In the genomic region with DNA sequence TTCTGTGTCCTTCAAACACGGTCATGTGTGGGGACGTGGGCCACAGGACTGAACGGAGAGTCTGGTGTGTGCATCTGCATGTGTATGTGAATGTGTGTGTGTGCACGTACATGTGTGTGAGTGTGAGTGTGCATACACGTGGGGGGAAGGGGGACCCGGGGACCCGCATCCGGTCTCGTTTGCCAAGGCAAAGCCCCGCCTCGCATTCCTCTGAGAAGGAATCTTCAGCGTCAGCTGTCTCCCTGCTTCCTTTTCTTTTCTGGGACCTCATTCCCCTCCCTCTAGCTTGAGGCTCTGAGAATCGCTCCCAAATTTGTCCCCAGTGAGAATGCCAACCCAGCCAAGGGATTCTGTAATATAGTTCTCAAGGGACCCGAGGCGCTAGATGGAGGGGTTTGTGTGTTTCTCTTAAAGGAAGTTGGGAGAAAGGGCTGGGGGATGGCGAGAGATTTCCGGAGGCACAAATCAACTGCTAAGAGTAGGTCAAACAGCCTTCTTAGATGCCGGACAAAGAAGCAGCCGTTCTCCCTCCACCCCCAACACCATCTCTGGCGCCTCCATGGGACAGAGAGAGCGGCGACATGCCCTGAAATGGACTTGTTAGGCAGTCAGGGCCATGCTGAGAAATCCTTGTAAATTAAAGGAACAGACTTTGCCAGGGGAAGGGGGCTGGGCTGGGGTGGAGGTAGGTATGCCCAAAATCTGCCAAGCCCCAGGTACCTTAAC, we compare ENCODE assay signal across 8 cellular contexts. TPM values are rescaled to one million over a fixed set of nuclear protein-coding genes. Genes with fewer than 3 reads are reported as not detected.
DNase-seq lines count a peak whose midpoint lies in the region; ATAC-seq and TF ChIP-seq lines count a peak whose summit lies in the region.

No MANE protein-coding gene starts in this region.

- TF ChIP-seq CTCF in H9 (conservative IDR thresholded peaks at IDR 0.05) = peak; percentile 42; the same call in 2 of the 3 replicates

- peak overlapping the region; percentile 20 for H4K8ac ChIP-seq in H9 (replicated peaks; ENCODE audit: insufficient read length, low read depth, low read length)

- no peaks in the 10 kb centered on the region for H3K79me2 ChIP-seq in H9 (ENCODE audit: insufficient read depth, low read length)

- peaks cover 32 to 44% of the 10 kb centered on the region in 2 experiments for H3K4me1 Mint-ChIP-seq in H9

- no peaks in the 10 kb centered on the region for H3K36me3 Mint-ChIP-seq in H9 (ENCODE audit: insufficient read depth in 1 of 3, low read depth in 3 of 3)

- H3K27me3 Mint-ChIP-seq in H9 (ENCODE audit: low read depth) = peaks cover 16% of the 10 kb centered on the region

- peak overlapping the region; percentile 55 for H2BK12ac ChIP-seq in H9 (ENCODE audit: insufficient read length, low read depth, low read length)

- peaks cover 8% of the 10 kb centered on the region; the same call in 1 of the 2 replicates for H3K4me1 ChIP-seq in H9 (ENCODE audit: insufficient read depth, low read length)

- no peak overlapping the region for H3K23ac ChIP-seq in H9 (ENCODE audit: insufficient read length, low read depth, low read length)

- H3K27ac Mint-ChIP-seq in H9 = peak overlapping the region; percentile 81 to 90 (median 82); a peak in 6 of 7 replicates

- peaks cover 4% of the 10 kb centered on the region for H3K23me2 ChIP-seq in H9 (ENCODE audit: insufficient read length, low read depth, low read length, poor library complexity, severe bottlenecking)

- peak overlapping the region; percentile 45 for H4K5ac ChIP-seq in H9 (ENCODE audit: insufficient read length, low read depth, low read length)

- no peak overlapping the region for H3K56ac ChIP-seq in H9 (ENCODE audit: insufficient read length, low read depth, low read length)

- no peak overlapping the region for H2AFZ ChIP-seq in H9 (ENCODE audit: low read length)

- H4K91ac ChIP-seq in H9 (ENCODE audit: insufficient read length, low read depth, low read length) = no peak overlapping the region

- H3K4me3 Mint-ChIP-seq in H9 = peak overlapping the region in 1 of 2 experiments; percentile 60; a peak in 3 of 5 replicates

- H3K4ac ChIP-seq in H9 (ENCODE audit: low read depth, low read length) = no peak overlapping the region

- H2BK20ac ChIP-seq in H9 (ENCODE audit: low read depth, low read length, poor library complexity, severe bottlenecking) = no peak overlapping the region

- H3K4me2 ChIP-seq in H9 (ENCODE audit: insufficient read depth, insufficient read length, low read length) = peak overlapping the region; percentile 15

- ATAC-seq in HG03175 (IDR thresholded peaks at IDR 0.05; ENCODE audit: unreplicated experiment) (no peak), HG03571 (IDR thresholded peaks at IDR 0.05; ENCODE audit: unreplicated experiment) (no peak)

- H3K79me1 ChIP-seq in H9 (ENCODE audit: insufficient read depth, low read depth, low read length, poor library complexity, severe bottlenecking) = no peaks in the 10 kb centered on the region

- no peaks in the 10 kb centered on the region for H4K20me1 ChIP-seq in H9 (ENCODE audit: control insufficient read depth, insufficient read depth, insufficient read length)

- no peaks in the 10 kb centered on the region for H3K9me3 ChIP-seq in H9 (ENCODE audit: control insufficient read depth, low read depth, low read length)

- no peaks in the 10 kb centered on the region for H3K9me3 Mint-ChIP-seq in H9

- no peak overlapping the region for H3T11ph ChIP-seq in H9 (ENCODE audit: low read length)

- WGBS in H9 (ENCODE audit: extremely low coverage, insufficient read length, low lambda C conversion rate) = no CpG with 5 or more reads among the region's 22 CpGs

- H3K27ac ChIP-seq in H9 (ENCODE audit: insufficient read length, low read depth, low read length) (no peak overlapping the region), angular gyrus (ENCODE audit: low read depth, low read length) (peak overlapping the region; percentile 70)

- H3K14ac ChIP-seq in H9 (ENCODE audit: insufficient read depth, low read length) = peak overlapping the region; percentile 93

- peak overlapping the region; percentile 93 for H3K18ac ChIP-seq in H9 (ENCODE audit: insufficient read length, low read depth, low read length)

- no peaks in the 10 kb centered on the region for H3K27me3 ChIP-seq in H9 (ENCODE audit: insufficient read depth, low read length)

- H2BK120ac ChIP-seq in H9 (ENCODE audit: low read depth, low read length, poor library complexity, severe bottlenecking) = no peak overlapping the region

- H3K9ac ChIP-seq in H9 (ENCODE audit: extremely low read depth, insufficient read length, low read length) = no peak overlapping the region

- H2AK5ac ChIP-seq in H9 (ENCODE audit: insufficient read length, low read length) = no peak overlapping the region

- no peak overlapping the region for H2BK15ac ChIP-seq in H9 (ENCODE audit: low read depth, low read length)

- peak; percentile 61 for DNase-seq in AG08395 (ENCODE audit: low spot score)
- peak; percentile 68 for DNase-seq in H9
- DNase-seq in hepatic stellate cell (ENCODE audit: low spot score) = peak; percentile 85
- peak; percentile 78 for DNase-seq in retina
- DNase-seq in NCI-H2081 treated with DMSO at 0.1 percent for 48 hours (lab: John Stamatoyannopoulos, UW) = no peak

- no peak overlapping the region for H2BK5ac ChIP-seq in H9 (ENCODE audit: insufficient read length, low read length)

RNA-seq across cellular contexts. Expression of gene IFFO2, which starts 6.6 kb away (rescaled TPM):
- total RNA-seq in H9 (2021) = 3.6 and 6.1 TPM in 2 replicates

RNA-seq across cellular contexts. Expression of gene ALDH4A1, which starts 47.5 kb away (rescaled TPM):
- total RNA-seq in H9 (2021) = 26.1 TPM in 2 replicates
